Comparison of ENCODE assay signal across 8 cellular contexts in the genomic region with DNA sequence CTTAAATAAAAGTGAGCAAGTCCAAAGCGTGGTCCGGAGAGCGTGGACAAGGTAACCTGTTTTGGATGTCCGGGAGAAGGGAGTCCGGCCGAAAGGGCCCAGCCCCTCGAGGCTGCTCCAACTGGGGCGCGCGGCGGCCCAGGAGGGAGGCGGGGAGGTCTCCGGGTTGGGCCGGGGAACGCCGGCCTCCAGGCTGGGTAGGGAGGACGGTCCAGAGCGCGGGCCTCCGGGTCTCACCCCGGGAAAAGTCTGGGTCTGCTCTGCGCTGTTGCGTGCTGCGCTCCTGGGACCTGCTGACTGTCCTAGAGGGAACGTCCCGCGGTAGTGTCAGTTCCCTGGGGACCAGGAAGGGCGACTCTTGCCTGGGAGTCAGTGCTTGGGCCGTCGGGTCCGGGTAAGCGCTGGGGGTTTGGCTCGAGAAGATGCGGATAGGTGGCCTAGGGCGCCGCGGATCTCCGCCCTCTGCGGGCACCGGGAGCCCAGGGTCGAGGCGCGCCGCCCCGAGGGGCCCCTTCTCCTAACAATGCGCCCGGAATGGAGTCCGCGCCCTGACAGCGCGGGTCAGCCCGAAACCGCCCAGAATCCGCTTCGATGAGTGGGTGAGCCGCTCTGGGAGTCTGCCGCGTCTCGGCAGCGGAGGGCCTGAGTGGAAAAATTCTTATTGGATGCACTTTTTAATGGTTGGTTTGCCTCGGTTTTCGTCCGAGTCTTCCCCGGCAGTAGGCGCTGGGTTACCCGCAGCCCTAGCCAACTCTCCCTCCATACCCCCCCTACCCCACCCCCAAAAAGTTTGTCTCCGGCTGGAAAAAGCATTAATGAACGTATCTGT. TPM values are rescaled to one million over a fixed set of nuclear protein-coding genes. Genes with fewer than 3 reads are reported as not detected.
DNase-seq lines count a peak whose midpoint lies in the region; ATAC-seq and TF ChIP-seq lines count a peak whose summit lies in the region.

No MANE protein-coding gene starts in this region.

- TF ChIP-seq CTCF in HL-60 (IDR thresholded peaks at IDR 0.05; ENCODE audit: insufficient read depth, low read length) = no peak

- H3K4me1 ChIP-seq in rectal smooth muscle tissue (ENCODE audit: control insufficient read depth, insufficient read depth, low read length) = peaks cover 2% of the 10 kb centered on the region

- DNase-seq in DMS53 treated with DMSO at 0.1 percent for 48 hours (lab: John Stamatoyannopoulos, UW; ENCODE audit: unreplicated experiment) (peak; percentile 32), HL-60 (ENCODE audit: low read depth in 1 of 2, low spot score in 1 of 2) (no peak), Right ventricle myocardium inferior (ENCODE audit: missing footprints) (peak; percentile 83), glomerular visceral epithelial cell (ENCODE audit: extremely low spot score) (no peak), H4 (ENCODE audit: low spot score) (no peak), NCI-H128 (lab: John Stamatoyannopoulos, UW; ENCODE audit: unreplicated experiment) (no peak)
- peak; percentile 34 for DNase-seq in activated T-helper 1 cell treated with anti-CD3 and anti-CD28 coated beads, Interleukin-12 subunit alpha, Interleukin-12 subunit beta, Interleukin-2, Interleukin-4 antibody, amounts not matched to agents 30 ng/mL and 10 ng/mL and 1 ng/mL, durations not matched to agents 14 hours and 24 hours and 36 hours (ENCODE audit: low spot score)

- peak overlapping the region; percentile 79 for H3K4me3 ChIP-seq in HL-60 (replicated peaks; ENCODE audit: insufficient read depth, low read length)
- peak overlapping the region; percentile 76 for H3K4me3 ChIP-seq in rectal smooth muscle tissue (ENCODE audit: low read length)

- peak; percentile 55 for ATAC-seq in Right ventricle myocardium inferior

- H3K36me3 ChIP-seq in rectal smooth muscle tissue (ENCODE audit: control insufficient read depth, insufficient read depth, low read length) = no peaks in the 10 kb centered on the region

- H3K4me3 Mint-ChIP-seq in activated T-helper 1 cell treated with anti-CD3 and anti-CD28 coated beads, Interleukin-12 subunit alpha, Interleukin-12 subunit beta, Interleukin-2, Interleukin-4 antibody, amounts not matched to agents 30 ng/mL and 10 ng/mL and 1 ng/mL, durations not matched to agents 14 hours and 24 hours and 36 hours = peak overlapping the region; percentile 87

- peaks cover 31% of the 10 kb centered on the region for H3K27me3 Mint-ChIP-seq in activated T-helper 1 cell treated with anti-CD3 and anti-CD28 coated beads, Interleukin-12 subunit alpha, Interleukin-12 subunit beta, Interleukin-2, Interleukin-4 antibody, amounts not matched to agents 30 ng/mL and 10 ng/mL and 1 ng/mL, durations not matched to agents 14 hours and 24 hours and 36 hours (ENCODE audit: insufficient read depth)

- H3K27me3 ChIP-seq in HL-60 (ENCODE audit: insufficient read depth, poor library complexity, severe bottlenecking) (no peaks in the 10 kb centered on the region), rectal smooth muscle tissue (ENCODE audit: control insufficient read depth, insufficient read depth, low read length) (peaks cover 18% of the 10 kb centered on the region)

- H3K9me3 Mint-ChIP-seq in activated T-helper 1 cell treated with anti-CD3 and anti-CD28 coated beads, Interleukin-12 subunit alpha, Interleukin-12 subunit beta, Interleukin-2, Interleukin-4 antibody, amounts not matched to agents 30 ng/mL and 10 ng/mL and 1 ng/mL, durations not matched to agents 14 hours and 24 hours and 36 hours = no peaks in the 10 kb centered on the region

- intact Hi-C loops in activated T-helper 1 cell treated with anti-CD3 and anti-CD28 coated beads, Interleukin-12 subunit alpha, Interleukin-12 subunit beta, Interleukin-2, Interleukin-4 antibody, amounts not matched to agents 30 ng/mL and 10 ng/mL and 1 ng/mL, durations not matched to agents 14 hours and 24 hours and 36 hours (cut with micrococcal nuclease) = loop anchor here (1.0 to 5.0 kb wide), 3 partner anchors 111 to 662 kb away; no protein-coding TSS in a partner anchor
- intact Hi-C loops in Right ventricle myocardium inferior (cut with DNase I) = loop anchor here (2.0 to 5.0 kb wide), 3 partner anchors 16 to 139 kb away; no protein-coding TSS in a partner anchor

- H3K27ac ChIP-seq in HL-60 (replicated peaks) (peak overlapping the region; percentile 88), rectal smooth muscle tissue (ENCODE audit: low read depth, low read length) (peak overlapping the region; percentile 75)

- peak overlapping the region; percentile 96 for H3K27ac Mint-ChIP-seq in activated T-helper 1 cell treated with anti-CD3 and anti-CD28 coated beads, Interleukin-12 subunit alpha, Interleukin-12 subunit beta, Interleukin-2, Interleukin-4 antibody, amounts not matched to agents 30 ng/mL and 10 ng/mL and 1 ng/mL, durations not matched to agents 14 hours and 24 hours and 36 hours

- peaks cover 12% of the 10 kb centered on the region for H3K36me3 Mint-ChIP-seq in activated T-helper 1 cell treated with anti-CD3 and anti-CD28 coated beads, Interleukin-12 subunit alpha, Interleukin-12 subunit beta, Interleukin-2, Interleukin-4 antibody, amounts not matched to agents 30 ng/mL and 10 ng/mL and 1 ng/mL, durations not matched to agents 14 hours and 24 hours and 36 hours (ENCODE audit: low read depth)

- peaks cover 53% of the 10 kb centered on the region for H3K4me1 Mint-ChIP-seq in activated T-helper 1 cell treated with anti-CD3 and anti-CD28 coated beads, Interleukin-12 subunit alpha, Interleukin-12 subunit beta, Interleukin-2, Interleukin-4 antibody, amounts not matched to agents 30 ng/mL and 10 ng/mL and 1 ng/mL, durations not matched to agents 14 hours and 24 hours and 36 hours (ENCODE audit: low read depth)

- no peak overlapping the region for H3K9ac ChIP-seq in rectal smooth muscle tissue (ENCODE audit: low read length)

RNA-seq across cellular contexts. Expression of gene FLI1, which starts 0.9 kb away (rescaled TPM):
- 40.7 and 41.5 TPM in 2 replicates for total RNA-seq in activated T-helper 1 cell treated with anti-CD3 and anti-CD28 coated beads, Interleukin-12 subunit alpha, Interleukin-12 subunit beta, Interleukin-2, Interleukin-4 antibody, amounts not matched to agents 30 ng/mL and 10 ng/mL and 1 ng/mL, durations not matched to agents 14 hours and 24 hours and 36 hours
- total RNA-seq in Right ventricle myocardium inferior = 18.3 TPM
- total RNA-seq in H4 (2014; rRNA removed; shearing (Covaris generic)) = 4.6 and 4.9 TPM in 2 replicates

Comparison
In these comparisons a context has a peak if more than half of its experiments do, and no peak if none do; other contexts are left out.
1. DNase-seq: peak in DMS53 treated with DMSO at 0.1 percent for 48 hours (single experiment), activated T-helper 1 cell treated with anti-CD3 and anti-CD28 coated beads, Interleukin-12 subunit alpha, Interleukin-12 subunit beta, Interleukin-2, Interleukin-4 antibody, amounts not matched to agents 30 ng/mL and 10 ng/mL and 1 ng/mL, durations not matched to agents 14 hours and 24 hours and 36 hours (single experiment) and Right ventricle myocardium inferior (single experiment); none in HL-60 (0 of 2), glomerular visceral epithelial cell (single experiment), H4 (single experiment) and NCI-H128 (single experiment).